In genomic region chr21:36542312-36543101, GRCh38 we compare ENCODE assay signal across 9 cellular contexts.
A peak's percentile ranks its signal among the peaks of the same experiment; 100 is the strongest.
DNase-seq lines count a peak whose midpoint lies in the region; ATAC-seq and TF ChIP-seq lines count a peak whose summit lies in the region.
"Had no signal": no experiment of that assay in that cellular context is flagged by ENCODE, and none has a peak within 500 bp of the region (broad histone marks: within the 10 kb centered on the region; RNA-seq: fewer than 3 reads in every experiment).

No MANE protein-coding gene starts in this region.

- no peak overlapping the region for H3K4me3 Mint-ChIP-seq in chondrocyte (ENCODE audit: unreplicated experiment)

- TF ChIP-seq CTCF in choroid plexus epithelial cell (conservative IDR thresholded peaks at IDR 0.05; ENCODE audit: low read depth, low read length), result no peak
- no peak for TF ChIP-seq CTCF in chondrocyte (IDR thresholded peaks at IDR 0.05)

- H3K4me1 Mint-ChIP-seq in chondrocyte (ENCODE audit: low read depth), result peaks cover 4% of the 10 kb centered on the region

- peak; percentile 68 for ATAC-seq in GM19025 (IDR thresholded peaks at IDR 0.05; ENCODE audit: low read depth, unreplicated experiment)
- ATAC-seq in HG03025 (IDR thresholded peaks at IDR 0.05; ENCODE audit: low FRiP score, unreplicated experiment), result peak; percentile 48
- ATAC-seq: gastroesophageal sphincter had no signal

- no peaks in the 10 kb centered on the region for H3K36me3 Mint-ChIP-seq in chondrocyte (ENCODE audit: low read depth)

- peak; percentile 3 for DNase-seq in ELR (ENCODE audit: low read depth)
- peak; percentile 3 for DNase-seq in choroid plexus epithelial cell (ENCODE audit: low read depth)
- DNase-seq in cerebellum (ENCODE audit: low spot score), result no peak
- DNase-seq in SK-N-DZ (ENCODE audit: low spot score), result no peak
- no peak for DNase-seq in chondrocyte (ENCODE audit: low spot score)
- DNase-seq in T1000 (lab: John Stamatoyannopoulos, UW), result no peak

- peaks cover 21% of the 10 kb centered on the region for H3K27me3 Mint-ChIP-seq in chondrocyte (ENCODE audit: low read depth)

- no peak overlapping the region for H3K4me3 ChIP-seq in choroid plexus epithelial cell (ENCODE audit: low read depth, low read length)
- H3K4me3 ChIP-seq: gastroesophageal sphincter had no signal

- no peak overlapping the region for H3K27ac Mint-ChIP-seq in chondrocyte (ENCODE audit: unreplicated experiment)

- H3K9me3 Mint-ChIP-seq in chondrocyte (ENCODE audit: low read depth), result no peaks in the 10 kb centered on the region

Comparison
In these comparisons a context has a peak if more than half of its experiments do, and no peak if none do; other contexts are left out.
1. DNase-seq: peak in ELR (single experiment) and choroid plexus epithelial cell (single experiment); none in cerebellum (single experiment), SK-N-DZ (single experiment), chondrocyte (single experiment) and T1000 (single experiment).